ENCODE assay signal across 13 cellular contexts in the genomic region with DNA sequence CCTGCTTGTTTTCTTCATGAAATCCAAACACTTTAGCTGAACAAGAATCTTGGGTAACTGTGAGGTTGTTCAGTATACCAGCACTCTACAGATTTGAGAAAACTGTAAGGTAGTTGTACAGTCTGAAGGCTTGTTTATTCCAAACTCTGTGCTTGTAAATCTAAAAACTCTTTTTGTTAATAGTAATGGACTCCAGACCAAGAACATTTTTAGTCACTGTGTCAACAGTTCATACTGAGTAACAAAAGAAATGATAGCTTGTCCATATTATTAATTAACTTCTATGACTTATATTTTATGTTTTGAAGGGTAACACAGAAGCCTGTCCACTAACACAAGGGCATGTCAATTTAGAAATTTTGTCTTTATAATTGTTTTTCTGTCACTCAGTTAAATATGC.
DNase-seq lines count a peak whose midpoint lies in the region; FAIRE-seq and TF ChIP-seq lines count a peak whose summit lies in the region.
"Had no signal": no experiment of that assay in that cellular context is flagged by ENCODE, and none has a peak within 500 bp of the region (broad histone marks: within the 10 kb centered on the region; RNA-seq: fewer than 3 reads in every experiment).

No MANE protein-coding gene starts in this region.

- no peaks in the 10 kb centered on the region for H3K27me3 Mint-ChIP-seq in Calu3 (ENCODE audit: unreplicated experiment)
- H3K27me3 Mint-ChIP-seq in activated naive CD4-positive, alpha-beta T cell treated with anti-CD3 and anti-CD28 coated beads for 36 hours (ENCODE audit: low read depth) = no peaks in the 10 kb centered on the region
- H3K27me3 Mint-ChIP-seq: CD4-positive, alpha-beta T cell had no signal

- no peaks in the 10 kb centered on the region for H3K36me3 Mint-ChIP-seq in Calu3 (ENCODE audit: insufficient read depth, unreplicated experiment)
- no peaks in the 10 kb centered on the region for H3K36me3 Mint-ChIP-seq in activated naive CD4-positive, alpha-beta T cell treated with anti-CD3 and anti-CD28 coated beads for 36 hours (ENCODE audit: low read depth)

- H3K9me3 Mint-ChIP-seq in Calu3 (ENCODE audit: low read depth, unreplicated experiment) = peaks cover 2% of the 10 kb centered on the region
- H3K9me3 Mint-ChIP-seq in activated naive CD4-positive, alpha-beta T cell treated with anti-CD3 and anti-CD28 coated beads for 36 hours = no peaks in the 10 kb centered on the region
- H3K9me3 Mint-ChIP-seq: CD4-positive, alpha-beta T cell had no signal

- no peak overlapping the region for H3K4me3 Mint-ChIP-seq in Calu3 (ENCODE audit: low read depth, unreplicated experiment)
- H3K4me3 Mint-ChIP-seq in activated naive CD4-positive, alpha-beta T cell treated with anti-CD3 and anti-CD28 coated beads for 36 hours = no peak overlapping the region
- H3K4me3 Mint-ChIP-seq: CD4-positive, alpha-beta T cell; H9 had no signal

- H3K36me3 ChIP-seq in keratinocyte (ENCODE audit: control insufficient read depth in 2 of 2, extremely low read depth in 1 of 2, insufficient read depth in 2 of 2, low read length in 2 of 2) = no peaks in the 10 kb centered on the region
- H3K36me3 ChIP-seq in osteoblast (ENCODE audit: insufficient read depth, low read length) = no peaks in the 10 kb centered on the region

- CTCF ChIA-PET in Calu3 (lab: Charles Lee) = interaction anchor here (1.6 kb wide), 1 partner anchor 30 kb away, joined by 5 read pairs; no protein-coding TSS in a partner anchor
- CTCF ChIA-PET in activated naive CD4-positive, alpha-beta T cell treated with anti-CD3 and anti-CD28 coated beads for 36 hours (lab: Charles Lee) = no interaction called here

- intact Hi-C loops in Calu3 (cut with micrococcal nuclease; ENCODE audit: unreplicated experiment) = no loop called here
- intact Hi-C loops in activated naive CD4-positive, alpha-beta T cell treated with anti-CD3 and anti-CD28 coated beads for 36 hours (cut with micrococcal nuclease) = no loop called here

- H3K27ac Mint-ChIP-seq in Calu3 (ENCODE audit: unreplicated experiment) = peak overlapping the region; percentile 33
- H3K27ac Mint-ChIP-seq in activated naive CD4-positive, alpha-beta T cell treated with anti-CD3 and anti-CD28 coated beads for 36 hours = no peak overlapping the region
- H3K27ac Mint-ChIP-seq: CD4-positive, alpha-beta T cell; H9 had no signal

- H3K4me3 ChIP-seq in keratinocyte (ENCODE audit: control insufficient read depth in 2 of 3, extremely low read depth in 1 of 3, insufficient read depth in 2 of 3, low read depth in 1 of 3, low read length in 3 of 3) (no peak overlapping the region), osteoblast (ENCODE audit: insufficient read depth, low read length) (no peak overlapping the region)

- H3K27ac ChIP-seq in keratinocyte (ENCODE audit: control insufficient read depth, insufficient read depth, low read length) (no peak overlapping the region), osteoblast (ENCODE audit: low read depth, low read length) (no peak overlapping the region)
- H3K27ac ChIP-seq: C4-2B had no signal

- H4K20me1 ChIP-seq in keratinocyte (ENCODE audit: control insufficient read depth, extremely low read depth, insufficient read depth, low read length) (no peaks in the 10 kb centered on the region), osteoblast (ENCODE audit: insufficient read depth, low read length) (no peaks in the 10 kb centered on the region)

- no peaks in the 10 kb centered on the region for H3K9me1 ChIP-seq in keratinocyte (ENCODE audit: control insufficient read depth, extremely low read depth, insufficient read depth, low read length)

- no peak for FAIRE-seq in keratinocyte (lab: Jason Lieb, UNC)
- FAIRE-seq: H1 had no signal

- BruUV-seq in Calu3 (replicated peaks; lab: Mats Ljungman, UMichigan) = no TSS peak

- no peaks in the 10 kb centered on the region for H3K4me1 Mint-ChIP-seq in Calu3 (ENCODE audit: low read depth, unreplicated experiment)
- no peaks in the 10 kb centered on the region for H3K4me1 Mint-ChIP-seq in activated naive CD4-positive, alpha-beta T cell treated with anti-CD3 and anti-CD28 coated beads for 36 hours (ENCODE audit: low read depth)
- H3K4me1 Mint-ChIP-seq: H9 had no signal

- dilution Hi-C loops in keratinocyte (cut with MboI; ENCODE audit: extremely low pct_ligation_motif_present, low sequenced_read_pairs) = no loop called here

- H2AFZ ChIP-seq in keratinocyte (ENCODE audit: control insufficient read depth, low read length) = peak overlapping the region; percentile 51
- H2AFZ ChIP-seq in osteoblast (ENCODE audit: low read length) = peak overlapping the region; percentile 23

- H3K27me3 ChIP-seq in keratinocyte (ENCODE audit: control insufficient read depth, extremely low read depth, insufficient read depth, low read length) = no peaks in the 10 kb centered on the region
- H3K27me3 ChIP-seq in osteoblast (ENCODE audit: insufficient read depth, low read length) = no peaks in the 10 kb centered on the region

- H3K4me1 ChIP-seq in keratinocyte (ENCODE audit: control insufficient read depth, extremely low read depth, insufficient read depth, low read length) (no peaks in the 10 kb centered on the region), osteoblast (ENCODE audit: insufficient read depth, low read length) (peaks cover 3% of the 10 kb centered on the region)

- no peak for DNase-seq in Calu3
- no peak for DNase-seq in keratinocyte (ENCODE audit: low read depth, low spot score)
- DNase-seq in osteoblast (ENCODE audit: insufficient read length, low spot score, missing footprints) = peak; percentile 22
- DNase-seq in COLO668 (lab: John Stamatoyannopoulos, UW; ENCODE audit: unreplicated experiment) = no peak
- DNase-seq in activated naive CD4-positive, alpha-beta T cell treated with anti-CD3 and anti-CD28 coated beads for 36 hours = no peak
- no peak for DNase-seq in NCI-H510A treated with DMSO at 0.1 percent for 48 hours (lab: John Stamatoyannopoulos, UW)
- DNase-seq: AML-193; CD4-positive, alpha-beta T cell; DMS79 treated with DMSO at 0.1 percent for 48 hours; GF-D8; H9 had no signal

- no peak overlapping the region for H3K4me2 ChIP-seq in keratinocyte (ENCODE audit: control insufficient read depth, extremely low read depth, insufficient read depth, low read depth, low read length)
- H3K4me2 ChIP-seq in osteoblast (ENCODE audit: insufficient read depth, low read length) = no peak overlapping the region

- no peak for TF ChIP-seq CTCF in Calu3 (IDR thresholded peaks at IDR 0.05; ENCODE audit: unreplicated experiment)
- TF ChIP-seq CTCF in keratinocyte (optimal IDR thresholded peaks at IDR 0.05 in 1 of 3, IDR thresholded peaks at IDR 0.05 in 1 of 3, conservative IDR thresholded peaks at IDR 0.05 in 1 of 3; ENCODE audit: extremely low read depth in 1 of 3, insufficient read depth in 2 of 3, low read length in 3 of 3) = no peak
- no peak for TF ChIP-seq CTCF in osteoblast (IDR thresholded peaks at IDR 0.05; ENCODE audit: extremely low read depth, low read depth, low read length)

- H3K9ac ChIP-seq in keratinocyte (ENCODE audit: control insufficient read depth, extremely low read depth, insufficient read depth, low read length) = no peak overlapping the region

- no peaks in the 10 kb centered on the region for H3K9me3 ChIP-seq in keratinocyte (ENCODE audit: control insufficient read depth, low read depth, low read length)
- no peaks in the 10 kb centered on the region for H3K9me3 ChIP-seq in osteoblast (ENCODE audit: low read depth, low read length)

- H3K79me2 ChIP-seq in keratinocyte (ENCODE audit: control insufficient read depth, insufficient read depth, low read length) = no peaks in the 10 kb centered on the region
- no peaks in the 10 kb centered on the region for H3K79me2 ChIP-seq in osteoblast (ENCODE audit: insufficient read depth, low read length)
